In the genomic region with DNA sequence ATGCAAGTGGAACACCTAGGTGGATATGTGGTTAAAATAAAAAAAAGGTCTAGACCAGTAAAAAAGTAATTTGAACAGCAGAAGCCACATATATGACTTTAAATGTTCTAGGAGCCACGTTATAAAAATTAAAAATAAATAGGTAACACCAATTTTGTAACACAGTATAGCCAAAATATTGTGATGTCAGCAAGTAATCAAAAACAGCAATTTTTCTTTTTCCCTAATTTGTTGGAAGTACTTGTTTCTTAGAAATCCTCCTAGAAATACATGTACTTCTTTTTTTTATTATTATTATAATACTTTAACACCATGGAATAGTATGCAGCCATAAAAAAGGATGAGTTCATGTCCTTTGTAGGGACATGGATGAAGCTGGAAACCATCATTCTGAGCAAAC, we compare ENCODE assay signal across 36 cellular contexts. TPM values are rescaled to one million over a fixed set of nuclear protein-coding genes. Genes with fewer than 3 reads are reported as not detected.
"Had no signal": no experiment of that assay in that cellular context is flagged by ENCODE, and none has a peak within 500 bp of the region (broad histone marks: within the 10 kb centered on the region; RNA-seq: fewer than 3 reads in every experiment).

No MANE protein-coding gene starts in this region.

- H3K4me1 ChIP-seq: adrenal gland, body of pancreas, breast epithelium had no signal

- DNase-seq: activated B cell treated with CpG ODN at 0.5 μM for 24 hours; activated CD4-positive, alpha-beta memory T cell treated with anti-CD3 and anti-CD28 coated beads for 36 hours; activated CD4-positive, alpha-beta T cell treated with anti-CD3 and anti-CD28 coated beads for 4 hours; activated CD4-positive, alpha-beta T cell treated with anti-CD3 and anti-CD28 coated beads, Interleukin-2, amount 10 ng/mL, durations not matched to agents 24 days and 14 days; activated CD4-positive, alpha-beta T cell treated with anti-CD3 and anti-CD28 coated beads, Interleukin-2, amount 50 U/mL, for 1 hour; activated CD4-positive, alpha-beta T cell treated with anti-CD3 and anti-CD28 coated beads, Interleukin-2, amount 50 U/mL, for 4 hours; activated CD4-positive, CD25-positive, alpha-beta regulatory T cell treated with anti-CD3 and anti-CD28 coated beads, Interleukin-2, amount 50 U/mL, for 72 hours; activated CD8-positive, alpha-beta memory T cell treated with anti-CD3 and anti-CD28 coated beads, Interleukin-2, amount 50 U/mL, for 4 hours; activated CD8-positive, alpha-beta T cell treated with anti-CD3 and anti-CD28 coated beads for 36 hours; activated effector memory CD4-positive, alpha-beta T cell treated with anti-CD3 and anti-CD28 coated beads, Interleukin-2, amount 50 U/mL, for 16 hours; activated gamma-delta T cell treated with Interleukin-2 at 50 U/mL for 16 hours; activated naive CD4-positive, alpha-beta T cell; activated naive CD4-positive, alpha-beta T cell treated with anti-CD3 and anti-CD28 coated beads for 36 hours; activated naive CD4-positive, alpha-beta T cell treated with anti-CD3 and anti-CD28 coated beads, Interleukin-2, amount 50 U/mL, for 16 hours; activated naive CD8-positive, alpha-beta T cell treated with anti-CD3 and anti-CD28 coated beads for 36 hours; activated T-cell treated with anti-CD3 and anti-CD28 coated beads for 4 hours; activated T-cell treated with anti-CD3 and anti-CD28 coated beads, Interleukin-2, amount 50 U/mL, for 1 hour; activated T-cell treated with anti-CD3 and anti-CD28 coated beads, Interleukin-2, amount 50 U/mL, for 4 hours; activated T-cell treated with anti-CD3 and anti-CD28 coated beads, Interleukin-2, amount 50 U/mL, for 72 hours; adrenal gland; amniotic stem cell; aorta; body of pancreas; brain microvascular endothelial cell; central memory CD4-positive, alpha-beta T cell; T-helper 2 cell; T-helper 9 cell had no signal

- H3K9me3 ChIP-seq: adrenal gland, breast epithelium had no signal

- H3K27ac ChIP-seq: adrenal gland, body of pancreas, brain microvascular endothelial cell, breast epithelium, VCaP had no signal

- ATAC-seq: activated CD8-positive, alpha-beta T cell treated with anti-CD3 and anti-CD28 coated beads for 36 hours; activated naive CD4-positive, alpha-beta T cell treated with anti-CD3 and anti-CD28 coated beads, Interleukin-2, amount 50 U/mL, for 72 hours; activated T-cell treated with anti-CD3 and anti-CD28 coated beads, Interleukin-2, amount 50 U/mL, for 4 hours; activated T-cell treated with anti-CD3 and anti-CD28 coated beads, Interleukin-2, amount 50 U/mL, for 72 hours; activated T-helper 17 cell treated with anti-CD3 and anti-CD28 coated beads, Interleukin-2, amount 50 U/mL, for 72 hours; body of pancreas had no signal

- H3K27me3 ChIP-seq: adrenal gland, body of pancreas, brain microvascular endothelial cell, breast epithelium had no signal

- FAIRE-seq: astrocyte, TTC549 had no signal

- H3K4me3 ChIP-seq: adrenal gland, body of pancreas, breast epithelium had no signal

- H3K36me3 ChIP-seq: adrenal gland, brain microvascular endothelial cell, breast epithelium had no signal

RNA-seq across cellular contexts. Expression of a gene that starts 25.7 kb away (rescaled TPM):
- total RNA-seq: activated B cell treated with CpG ODN at 0.5 μM for 24 hours; activated CD4-positive, alpha-beta memory T cell treated with anti-CD3 and anti-CD28 coated beads for 36 hours; activated CD4-positive, alpha-beta T cell treated with anti-CD3 and anti-CD28 coated beads, Interleukin-2, amount 10 ng/mL, durations not matched to agents 24 days and 14 days; activated CD8-positive, alpha-beta memory T cell treated with anti-CD3 and anti-CD28 coated beads for 36 hours; activated CD8-positive, alpha-beta T cell treated with anti-CD3 and anti-CD28 coated beads for 36 hours; activated naive CD4-positive, alpha-beta T cell treated with anti-CD3 and anti-CD28 coated beads for 36 hours; activated naive CD4-positive, alpha-beta T cell treated with anti-CD3 and anti-CD28 coated beads, Interleukin-2, amount 50 U/mL, for 72 hours; activated naive CD8-positive, alpha-beta T cell treated with anti-CD3 and anti-CD28 coated beads for 36 hours; activated T-cell treated with anti-CD3 and anti-CD28 coated beads, Interleukin-2, amount 50 U/mL, for 4 hours; activated T-cell treated with anti-CD3 and anti-CD28 coated beads, Interleukin-2, amount 50 U/mL, for 72 hours; activated T-helper 1 cell treated with anti-CD3 and anti-CD28 coated beads, Interleukin-12 subunit alpha, Interleukin-12 subunit beta, Interleukin-2, Interleukin-4 antibody, amounts not matched to agents 30 ng/mL and 10 ng/mL and 1 ng/mL, durations not matched to agents 14 hours and 24 hours and 36 hours; activated T-helper 17 cell treated with anti-CD3 and anti-CD28 coated beads, Interleukin-2, amount 50 U/mL, for 72 hours; adrenal gland; astrocyte; body of pancreas; cerebellum had no signal
- polyA plus RNA-seq: aorta had no signal
